ENCODE assay signal across 11 cellular contexts in the genomic region with DNA sequence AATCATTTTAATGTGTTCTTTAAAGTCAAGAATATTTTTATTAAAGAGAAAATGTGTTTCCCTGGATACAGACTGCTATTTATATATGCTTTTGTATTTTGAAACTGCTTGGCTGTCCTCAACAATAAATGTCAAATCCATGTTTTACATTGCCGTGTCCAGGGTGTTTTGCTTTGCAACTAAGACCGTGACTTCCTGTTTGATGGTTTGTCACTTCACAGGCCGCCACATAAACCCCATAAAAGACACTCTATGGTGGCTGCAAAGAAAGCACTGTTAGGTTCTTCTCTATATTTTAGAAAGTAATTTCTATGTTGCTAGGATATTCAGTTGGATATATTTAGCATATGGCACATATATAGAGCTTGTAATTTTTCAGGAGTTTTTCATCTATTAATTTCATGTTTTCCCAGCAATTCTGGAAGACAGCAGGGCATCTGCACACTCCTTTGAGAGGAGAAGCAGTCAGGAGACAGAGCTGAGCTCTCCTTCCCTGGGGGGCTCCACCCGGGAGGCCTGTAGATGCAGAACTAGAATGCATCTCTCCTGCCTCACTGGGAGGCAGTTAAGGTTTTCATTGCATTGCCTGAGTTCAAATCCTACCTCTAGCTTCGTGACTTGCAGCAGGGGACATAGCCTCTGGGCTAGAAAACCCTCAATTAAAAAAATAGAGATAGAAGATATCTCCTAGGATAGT. TPM values are rescaled to one million over a fixed set of nuclear protein-coding genes. Genes with fewer than 3 reads are reported as not detected.
DNase-seq lines count a peak whose midpoint lies in the region; ATAC-seq, FAIRE-seq and TF ChIP-seq lines count a peak whose summit lies in the region.
"Had no signal": no experiment of that assay in that cellular context is flagged by ENCODE, and none has a peak within 500 bp of the region (broad histone marks: within the 10 kb centered on the region; RNA-seq: fewer than 3 reads in every experiment).

No MANE protein-coding gene starts in this region.

- TF ChIP-seq CTCF in brain (conservative IDR thresholded peaks at IDR 0.05) = no peak
- TF ChIP-seq CTCF in adrenal gland (IDR thresholded peaks at IDR 0.05) = no peak

- TF ChIP-seq POLR2A in adrenal gland (IDR thresholded peaks at IDR 0.05) = no peak

- H3K36me3 ChIP-seq in adrenal gland (replicated peaks in 1 of 2) = no peaks in the 10 kb centered on the region

- no peak for DNase-seq in activated T-cell treated with anti-CD3 and anti-CD28 coated beads, Interleukin-2, amount 50 U/mL, for 24 hours
- DNase-seq in activated T-cell treated with anti-CD3 and anti-CD28 coated beads for 4 hours (no peak), T-helper 1 cell (peak in 3 of 5 donors; percentile 20 to 64 (median 33)), adrenal gland (no peak), urothelium cell line (ENCODE audit: low spot score) (no peak)
- DNase-seq: NCI-H526 treated with DMSO at 0.1 percent for 48 hours had no signal

- peak overlapping the region; percentile 89 for H3K27ac Mint-ChIP-seq in activated T-cell treated with anti-CD3 and anti-CD28 coated beads, Interleukin-2, amount 50 U/mL, for 24 hours
- peak overlapping the region in 4 of 5 experiments; percentile 10 to 89 (median 38) for H3K27ac Mint-ChIP-seq in brain
- peak overlapping the region; percentile 93 for H3K27ac Mint-ChIP-seq in stimulated activated memory B cell treated with anti-CD40 and anti-IgM and Interleukin-4, amounts not matched to agents 10 μg/mL and 1 μg/mL and 100 μg/mL, for 72 hours

- intact Hi-C loops in adrenal gland (cut with DNase I) = no loop called here

- H3K27me3 Mint-ChIP-seq in activated T-cell treated with anti-CD3 and anti-CD28 coated beads, Interleukin-2, amount 50 U/mL, for 24 hours = no peaks in the 10 kb centered on the region
- no peaks in the 10 kb centered on the region for H3K27me3 Mint-ChIP-seq in brain
- no peaks in the 10 kb centered on the region for H3K27me3 Mint-ChIP-seq in stimulated activated memory B cell treated with anti-CD40 and anti-IgM and Interleukin-4, amounts not matched to agents 10 μg/mL and 1 μg/mL and 100 μg/mL, for 72 hours

- no peak overlapping the region for H3K27ac ChIP-seq in adrenal gland

- WGBS in adrenal gland, 4 donors = 73 to 78% (median 76%) methylated on average over 5 of the region's 5 CpGs

- H3K9me3 ChIP-seq in adrenal gland (replicated peaks in 1 of 3) = no peaks in the 10 kb centered on the region

- ATAC-seq in stimulated activated memory B cell treated with anti-CD40 and anti-IgM and Interleukin-4, amounts not matched to agents 10 μg/mL and 1 μg/mL and 100 μg/mL, for 72 hours = no peak
- no peak for ATAC-seq in GM18868 (IDR thresholded peaks at IDR 0.05; ENCODE audit: unreplicated experiment)
- ATAC-seq: sciatic nerve had no signal

- peaks cover 84% of the 10 kb centered on the region for H3K4me1 Mint-ChIP-seq in activated T-cell treated with anti-CD3 and anti-CD28 coated beads, Interleukin-2, amount 50 U/mL, for 24 hours (ENCODE audit: low read depth)
- H3K4me1 Mint-ChIP-seq in brain = peaks cover 81% of the 10 kb centered on the region
- peaks cover 73% of the 10 kb centered on the region for H3K4me1 Mint-ChIP-seq in stimulated activated memory B cell treated with anti-CD40 and anti-IgM and Interleukin-4, amounts not matched to agents 10 μg/mL and 1 μg/mL and 100 μg/mL, for 72 hours

- no peaks in the 10 kb centered on the region for H3K4me1 ChIP-seq in adrenal gland (replicated peaks in 1 of 2)

- H3K9me3 Mint-ChIP-seq in activated T-cell treated with anti-CD3 and anti-CD28 coated beads, Interleukin-2, amount 50 U/mL, for 24 hours = no peaks in the 10 kb centered on the region
- H3K9me3 Mint-ChIP-seq in brain = no peaks in the 10 kb centered on the region
- no peaks in the 10 kb centered on the region for H3K9me3 Mint-ChIP-seq in stimulated activated memory B cell treated with anti-CD40 and anti-IgM and Interleukin-4, amounts not matched to agents 10 μg/mL and 1 μg/mL and 100 μg/mL, for 72 hours

- no peaks in the 10 kb centered on the region for H3K27me3 ChIP-seq in adrenal gland

- FAIRE-seq in urothelium cell line (lab: Jason Lieb, UNC) = no peak

- H3K36me3 Mint-ChIP-seq in activated T-cell treated with anti-CD3 and anti-CD28 coated beads, Interleukin-2, amount 50 U/mL, for 24 hours (ENCODE audit: low read depth) = peaks cover 52% of the 10 kb centered on the region
- H3K36me3 Mint-ChIP-seq in brain = peaks cover 7% of the 10 kb centered on the region
- H3K36me3 Mint-ChIP-seq in stimulated activated memory B cell treated with anti-CD40 and anti-IgM and Interleukin-4, amounts not matched to agents 10 μg/mL and 1 μg/mL and 100 μg/mL, for 72 hours = peaks cover 25% of the 10 kb centered on the region

- peak overlapping the region; percentile 63 for H3K4me3 Mint-ChIP-seq in activated T-cell treated with anti-CD3 and anti-CD28 coated beads, Interleukin-2, amount 50 U/mL, for 24 hours
- no peak overlapping the region for H3K4me3 Mint-ChIP-seq in brain
- H3K4me3 Mint-ChIP-seq in stimulated activated memory B cell treated with anti-CD40 and anti-IgM and Interleukin-4, amounts not matched to agents 10 μg/mL and 1 μg/mL and 100 μg/mL, for 72 hours = peak overlapping the region; percentile 55

- H3K4me3 ChIP-seq in adrenal gland = no peak overlapping the region
- H3K4me3 ChIP-seq: lung had no signal

RNA-seq across cellular contexts. Expression of gene PRDM2, which starts 33.1 kb away (rescaled TPM):
- 30.0 TPM for polyA plus RNA-seq in brain (ENCODE audit: insufficient read depth, low read depth, low replicate concordance)
- 10 to 100 TPM; 17.9 to 45.3 (median 31.4) TPM for total RNA-seq in adrenal gland
- polyA plus RNA-seq in adrenal gland = 10 to 100 TPM; 12.5 to 29.8 (median 28.2) TPM

Comparison
In these comparisons a context has a peak if more than half of its experiments do, and no peak if none do; other contexts are left out.
1. DNase-seq: peak in T-helper 1 cell (3 of 5); none in activated T-cell treated with anti-CD3 and anti-CD28 coated beads, Interleukin-2, amount 50 U/mL, for 24 hours (single experiment), activated T-cell treated with anti-CD3 and anti-CD28 coated beads for 4 hours (single experiment), adrenal gland (0 of 7) and urothelium cell line (single experiment).
2. H3K27ac Mint-ChIP-seq: peak in every context shown above with its lines; median percentile 93 in stimulated activated memory B cell treated with anti-CD40 and anti-IgM and Interleukin-4, amounts not matched to agents 10 μg/mL and 1 μg/mL and 100 μg/mL, for 72 hours; 89 in activated T-cell treated with anti-CD3 and anti-CD28 coated beads, Interleukin-2, amount 50 U/mL, for 24 hours; 38 in brain.
3. H3K4me3 Mint-ChIP-seq: peak in activated T-cell treated with anti-CD3 and anti-CD28 coated beads, Interleukin-2, amount 50 U/mL, for 24 hours (single experiment) and stimulated activated memory B cell treated with anti-CD40 and anti-IgM and Interleukin-4, amounts not matched to agents 10 μg/mL and 1 μg/mL and 100 μg/mL, for 72 hours (single experiment); none in brain (0 of 5).